In genomic region chr12:110403146-110403974, GRCh38 we compare ENCODE assay signal across 8 cellular contexts. TPM values are rescaled to one million over a fixed set of nuclear protein-coding genes. Genes with fewer than 3 reads are reported as not detected.
DNase-seq lines count a peak whose midpoint lies in the region; ATAC-seq and TF ChIP-seq lines count a peak whose summit lies in the region.

TSS of gene ANAPC7 (minus strand) at chr12:110403708. CDS start at chr12:110403627, 81 bp downstream.

- H3K9me3 ChIP-seq in Loucy (ENCODE audit: insufficient read depth, low read depth, low read length) (no peaks in the 10 kb centered on the region), RWPE2 (ENCODE audit: severe bottlenecking) (no peaks in the 10 kb centered on the region)

- no peaks in the 10 kb centered on the region for H3F3A ChIP-seq in Loucy (ENCODE audit: low read depth)

- H3K9ac ChIP-seq in Loucy (ENCODE audit: low read depth, low read length, poor library complexity, severe bottlenecking) = peak within 1 kb of the TSS; percentile 88

- peaks cover 11% of the 10 kb centered on the region for H3K4me1 ChIP-seq in Loucy (ENCODE audit: insufficient read depth, low read length, poor library complexity, severe bottlenecking)
- peaks cover 8% of the 10 kb centered on the region for H3K4me1 ChIP-seq in RWPE2 (ENCODE audit: insufficient read depth, poor library complexity, severe bottlenecking)

- H3K4me2 ChIP-seq in Loucy (ENCODE audit: low read depth, low read length, poor library complexity, severe bottlenecking) = peak within 1 kb of the TSS; percentile 85

- H3K27ac ChIP-seq in RWPE2 (ENCODE audit: poor library complexity, severe bottlenecking) = peak within 1 kb of the TSS; percentile 80

- H3K9me2 ChIP-seq in Loucy (replicated peaks; ENCODE audit: low read depth, low read length) = no peaks in the 10 kb centered on the region

- ATAC-seq in GM21786 (IDR thresholded peaks at IDR 0.05; ENCODE audit: unreplicated experiment) = peak; percentile 55
- ATAC-seq in RWPE2 (ENCODE audit: low read depth) = peak; percentile 88
- ATAC-seq in natural killer cell = peak; percentile 96 to 98 (median 96)

- intact Hi-C loops in activated T-helper 2 cell treated with anti-CD3 and anti-CD28 coated beads, Interferon-gamma antibody, Interleukin-2, Interleukin-4, amounts not matched to agents 10 μg/mL and 5 μg/mL and 100 μg/mL, durations not matched to agents 14 hours and 24 hours and 36 hours (cut with micrococcal nuclease) = loop anchor here (1.0 kb wide), 1 partner anchor 65 kb away; the partner anchor contains the start of genes FAM216A and GPN3
- intact Hi-C loops in natural killer cell (cut with micrococcal nuclease) = loop anchor here (1.0 to 2.0 kb wide), 2 partner anchors 27 to 324 kb away; no protein-coding TSS in a partner anchor

- peaks cover 50% of the 10 kb centered on the region for H3K79me2 ChIP-seq in Loucy (ENCODE audit: insufficient read depth, low read length)

- H3K4me3 ChIP-seq in Loucy (ENCODE audit: low read length, poor library complexity, severe bottlenecking) (peak within 1 kb of the TSS; percentile 75), RWPE2 (ENCODE audit: severe bottlenecking) (peak within 1 kb of the TSS; percentile 78)

- TF ChIP-seq CTCF in Loucy (conservative IDR thresholded peaks at IDR 0.05; ENCODE audit: low read length) = no peak
- TF ChIP-seq CTCF in RWPE2 (IDR thresholded peaks at IDR 0.05; ENCODE audit: poor library complexity, severe bottlenecking) = no peak
- TF ChIP-seq CTCF in natural killer cell (IDR thresholded peaks at IDR 0.05) = no peak

- H3K9me3 Mint-ChIP-seq in activated T-helper 2 cell treated with anti-CD3 and anti-CD28 coated beads, Interferon-gamma antibody, Interleukin-2, Interleukin-4, amounts not matched to agents 10 μg/mL and 5 μg/mL and 100 μg/mL, durations not matched to agents 14 hours and 24 hours and 36 hours = no peaks in the 10 kb centered on the region
- no peaks in the 10 kb centered on the region for H3K9me3 Mint-ChIP-seq in natural killer cell

- H3K4me3 Mint-ChIP-seq in activated T-helper 2 cell treated with anti-CD3 and anti-CD28 coated beads, Interferon-gamma antibody, Interleukin-2, Interleukin-4, amounts not matched to agents 10 μg/mL and 5 μg/mL and 100 μg/mL, durations not matched to agents 14 hours and 24 hours and 36 hours (ENCODE audit: low read depth) = peak within 1 kb of the TSS; percentile 99
- H3K4me3 Mint-ChIP-seq in natural killer cell = peak within 1 kb of the TSS; percentile 99

- peaks cover 16% of the 10 kb centered on the region for H3K4me1 Mint-ChIP-seq in activated T-helper 2 cell treated with anti-CD3 and anti-CD28 coated beads, Interferon-gamma antibody, Interleukin-2, Interleukin-4, amounts not matched to agents 10 μg/mL and 5 μg/mL and 100 μg/mL, durations not matched to agents 14 hours and 24 hours and 36 hours (ENCODE audit: low read depth)
- peaks cover 12 to 19% of the 10 kb centered on the region in 2 donors for H3K4me1 Mint-ChIP-seq in natural killer cell

- H3K36me3 Mint-ChIP-seq in activated T-helper 2 cell treated with anti-CD3 and anti-CD28 coated beads, Interferon-gamma antibody, Interleukin-2, Interleukin-4, amounts not matched to agents 10 μg/mL and 5 μg/mL and 100 μg/mL, durations not matched to agents 14 hours and 24 hours and 36 hours (ENCODE audit: low read depth) = peaks cover 23% of the 10 kb centered on the region
- no peaks in the 10 kb centered on the region for H3K36me3 Mint-ChIP-seq in natural killer cell

- H4K20me1 ChIP-seq in Loucy (ENCODE audit: insufficient read depth, low read length, poor library complexity, severe bottlenecking) = peaks cover 3% of the 10 kb centered on the region

- H3K36me3 ChIP-seq in Loucy (ENCODE audit: insufficient read depth, low read length) (no peaks in the 10 kb centered on the region), RWPE2 (ENCODE audit: low read depth) (peaks cover 18% of the 10 kb centered on the region)

- H3K27ac Mint-ChIP-seq in activated T-helper 2 cell treated with anti-CD3 and anti-CD28 coated beads, Interferon-gamma antibody, Interleukin-2, Interleukin-4, amounts not matched to agents 10 μg/mL and 5 μg/mL and 100 μg/mL, durations not matched to agents 14 hours and 24 hours and 36 hours = peak within 1 kb of the TSS; percentile 98
- H3K27ac Mint-ChIP-seq in natural killer cell = peak within 1 kb of the TSS in 1 of 2 donors; percentile 97

- DNase-seq in D341Med (ENCODE audit: low spot score) = peak; percentile 96
- peak; percentile 90 for DNase-seq in RWPE2 (ENCODE audit: low spot score)
- DNase-seq in activated T-helper 2 cell treated with anti-CD3 and anti-CD28 coated beads, Interferon-gamma antibody, Interleukin-2, Interleukin-4, amounts not matched to agents 10 μg/mL and 5 μg/mL and 100 μg/mL, durations not matched to agents 14 hours and 24 hours and 36 hours (ENCODE audit: low spot score) = peak; percentile 81
- peak; percentile 92 for DNase-seq in fibroblast of peridontal ligament (ENCODE audit: extremely low read depth)
- peak; percentile 78 for DNase-seq in natural killer cell
- peak; percentile 79 to 95 (median 82) for DNase-seq in stimulated activated naive CD4-positive, alpha-beta T cell (lab: John Stamatoyannopoulos, UW)

- H3K27me3 ChIP-seq in Loucy (ENCODE audit: insufficient read depth, low read length, poor library complexity, severe bottlenecking) = no peaks in the 10 kb centered on the region
- no peaks in the 10 kb centered on the region for H3K27me3 ChIP-seq in RWPE2 (ENCODE audit: insufficient read depth, poor library complexity, severe bottlenecking)

- H2AFZ ChIP-seq in Loucy (ENCODE audit: low read length) = peak within 1 kb of the TSS; percentile 100

- H3K27me3 Mint-ChIP-seq in activated T-helper 2 cell treated with anti-CD3 and anti-CD28 coated beads, Interferon-gamma antibody, Interleukin-2, Interleukin-4, amounts not matched to agents 10 μg/mL and 5 μg/mL and 100 μg/mL, durations not matched to agents 14 hours and 24 hours and 36 hours (ENCODE audit: low read depth) = no peaks in the 10 kb centered on the region
- no peaks in the 10 kb centered on the region for H3K27me3 Mint-ChIP-seq in natural killer cell (ENCODE audit: low read depth in 2 of 2)

RNA-seq across cellular contexts. Expression of gene ANAPC7, which starts in this region (rescaled TPM):
- 67.2 and 68.4 TPM in 2 replicates for total RNA-seq in activated T-helper 2 cell treated with anti-CD3 and anti-CD28 coated beads, Interferon-gamma antibody, Interleukin-2, Interleukin-4, amounts not matched to agents 10 μg/mL and 5 μg/mL and 100 μg/mL, durations not matched to agents 14 hours and 24 hours and 36 hours
- total RNA-seq in natural killer cell = 10 to 100 TPM; 46.5 to 77.0 (median 50.4) TPM

Comparison
In these comparisons a context has a peak if more than half of its experiments do, and no peak if none do; other contexts are left out.
1. Peak in every context shown above with its lines: DNase-seq, ATAC-seq, H3K4me3 ChIP-seq and H3K27ac ChIP-seq.